In genomic region chr14:94132285-94132887, GRCh38 we compare ENCODE assay signal across 8 cellular contexts. TPM values are rescaled to one million over a fixed set of nuclear protein-coding genes. Genes with fewer than 3 reads are reported as not detected.
A peak's percentile ranks its signal among the peaks of the same experiment; 100 is the strongest.
DNase-seq lines count a peak whose midpoint lies in the region; ATAC-seq, FAIRE-seq and TF ChIP-seq lines count a peak whose summit lies in the region.

No MANE protein-coding gene starts in this region.

- DNase-seq in HT1080 (ENCODE audit: low read depth): peak; percentile 75
- DNase-seq in NOMO-1 treated with DMSO at 0.1 percent for 48 hours (lab: John Stamatoyannopoulos, UW; ENCODE audit: unreplicated experiment): peak; percentile 66
- peak; percentile 57 for DNase-seq in activated CD8-positive, alpha-beta memory T cell treated with anti-CD3 and anti-CD28 coated beads, Interleukin-2, amount 50 U/mL, for 4 hours
- peak; percentile 75 for DNase-seq in fibroblast of mammary gland (ENCODE audit: low read depth)
- DNase-seq in pons (ENCODE audit: low spot score): peak; percentile 90

- ATAC-seq in HG03571 (IDR thresholded peaks at IDR 0.05; ENCODE audit: unreplicated experiment): no peak
- no peak for ATAC-seq in GM21367 (IDR thresholded peaks at IDR 0.05; ENCODE audit: unreplicated experiment)

- peak; percentile 78 for TF ChIP-seq CTCF in fibroblast of mammary gland (conservative IDR thresholded peaks at IDR 0.05; ENCODE audit: control insufficient read depth, insufficient read depth, low read depth, low read length)

- no peak overlapping the region for H3K4me3 ChIP-seq in fibroblast of mammary gland (ENCODE audit: control insufficient read depth, low read depth, low read length)

- peak; percentile 93 for FAIRE-seq in G401.6 (lab: Jason Lieb, UNC)

RNA-seq across cellular contexts. Expression of gene IFI27L2, which starts 3.0 kb away (rescaled TPM):
- total RNA-seq in HT1080 (2014; rRNA removed; shearing (Covaris generic)): 35.8 and 57.6 TPM in 2 replicates
- polyA plus RNA-seq in HT1080 (2015; cell fraction: cytosol; rRNA removed): 63.4 and 77.5 TPM in 2 replicates
- 26.0 and 37.5 TPM in 2 replicates for polyA plus RNA-seq in HT1080 (2015; cell fraction: nucleus; rRNA removed)

RNA-seq across cellular contexts. Expression of gene IFI27, which starts 21.9 kb away (rescaled TPM):
- 6.2 and 8.4 TPM in 2 replicates for total RNA-seq in HT1080 (2014; rRNA removed; shearing (Covaris generic))
- polyA plus RNA-seq in HT1080 (2015; cell fraction: cytosol; rRNA removed): 49.3 and 51.2 TPM in 2 replicates
- polyA plus RNA-seq in HT1080 (2015; cell fraction: nucleus; rRNA removed): 33.0 and 35.4 TPM in 2 replicates

RNA-seq across cellular contexts. Expression of gene PPP4R4, which starts 41.7 kb away (rescaled TPM):
- total RNA-seq in HT1080 (2014; rRNA removed; shearing (Covaris generic)): 2.0 and 8.8 TPM in 2 replicates
- polyA plus RNA-seq in HT1080 (2015; cell fraction: cytosol; rRNA removed): 3.5 and 4.3 TPM in 2 replicates
- polyA plus RNA-seq in HT1080 (2015; cell fraction: nucleus; rRNA removed): 4.2 and 5.7 TPM in 2 replicates

RNA-seq across cellular contexts. Expression of gene IFI27L1, which starts 51.3 kb away (rescaled TPM):
- total RNA-seq in HT1080 (2014; rRNA removed; shearing (Covaris generic)): 15.4 and 21.2 TPM in 2 replicates
- 13.6 and 18.0 TPM in 2 replicates for polyA plus RNA-seq in HT1080 (2015; cell fraction: cytosol; rRNA removed)
- polyA plus RNA-seq in HT1080 (2015; cell fraction: nucleus; rRNA removed): 7.6 and 12.0 TPM in 2 replicates

RNA-seq across cellular contexts. Expression of gene DDX24, which starts 51.4 kb away (rescaled TPM):
- total RNA-seq in HT1080 (2014; rRNA removed; shearing (Covaris generic)): 180 and 197 TPM in 2 replicates
- polyA plus RNA-seq in HT1080 (2015; cell fraction: cytosol; rRNA removed): 127 and 133 TPM in 2 replicates
- polyA plus RNA-seq in HT1080 (2015; cell fraction: nucleus; rRNA removed): 263 and 283 TPM in 2 replicates
